9 cellular contexts compared by ENCODE assay signal in the genomic region with DNA sequence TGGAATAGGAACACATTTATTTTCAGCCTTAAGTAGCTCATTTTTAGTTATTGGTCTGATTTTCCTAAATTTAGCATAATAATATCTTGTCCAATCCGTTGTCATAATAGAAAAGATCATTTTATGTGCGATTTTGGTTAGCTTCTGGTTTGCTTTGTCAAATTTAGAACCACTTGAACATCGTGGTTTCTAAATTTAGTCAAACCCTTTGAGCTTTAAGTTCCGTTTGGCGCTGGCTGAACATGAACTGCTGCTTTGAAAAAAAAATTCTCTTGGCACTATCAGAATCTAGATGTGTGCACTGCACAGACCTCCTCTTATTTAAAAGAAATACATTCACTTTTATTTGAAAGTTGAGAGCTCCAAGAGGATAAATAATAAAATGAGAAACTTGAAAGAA.
DNase-seq lines count a peak whose midpoint lies in the region; ATAC-seq and TF ChIP-seq lines count a peak whose summit lies in the region.
"Had no signal": no experiment of that assay in that cellular context is flagged by ENCODE, and none has a peak within 500 bp of the region (broad histone marks: within the 10 kb centered on the region; RNA-seq: fewer than 3 reads in every experiment).

No MANE protein-coding gene starts in this region.

- intact Hi-C loops in CD4-positive, alpha-beta T cell (cut with DNase I, micrococcal nuclease), result no loop called here
- intact Hi-C loops in activated T-helper 2 cell treated with anti-CD3 and anti-CD28 coated beads, Interferon-gamma antibody, Interleukin-2, Interleukin-4, amounts not matched to agents 10 μg/mL and 5 μg/mL and 100 μg/mL, durations not matched to agents 14 hours and 24 hours and 36 hours (cut with micrococcal nuclease), result loop anchor here (2.0 to 5.0 kb wide), 4 partner anchors 31 to 153 kb away; no protein-coding TSS in a partner anchor

- no peak overlapping the region for H3K27ac Mint-ChIP-seq in CD4-positive, alpha-beta T cell
- H3K27ac Mint-ChIP-seq in activated T-helper 2 cell treated with anti-CD3 and anti-CD28 coated beads, Interferon-gamma antibody, Interleukin-2, Interleukin-4, amounts not matched to agents 10 μg/mL and 5 μg/mL and 100 μg/mL, durations not matched to agents 14 hours and 24 hours and 36 hours, result peak overlapping the region; percentile 64

- CTCF ChIA-PET in CD4-positive, alpha-beta T cell (lab: Charles Lee), result interaction anchor here (1.0 kb wide), 1 partner anchor 8 kb away, joined by 5 read pairs; no protein-coding TSS in a partner anchor

- H3K36me3 ChIP-seq in KOPT-K1 (ENCODE audit: insufficient read depth, low read length), result peaks cover 23% of the 10 kb centered on the region

- no peak overlapping the region for H3K27ac ChIP-seq in CD4-positive, alpha-beta T cell (ENCODE audit: low read depth, low read length)
- peak overlapping the region; percentile 95 for H3K27ac ChIP-seq in KOPT-K1 (ENCODE audit: low read depth, low read length, poor library complexity, severe bottlenecking)
- H3K27ac ChIP-seq: hepatocyte had no signal

- peak overlapping the region; percentile 14 for H3K4me3 Mint-ChIP-seq in CD4-positive, alpha-beta T cell
- peak overlapping the region; percentile 35 for H3K4me3 Mint-ChIP-seq in activated T-helper 2 cell treated with anti-CD3 and anti-CD28 coated beads, Interferon-gamma antibody, Interleukin-2, Interleukin-4, amounts not matched to agents 10 μg/mL and 5 μg/mL and 100 μg/mL, durations not matched to agents 14 hours and 24 hours and 36 hours (ENCODE audit: low read depth)

- ATAC-seq in CD4-positive, alpha-beta T cell (ENCODE audit: poor library complexity), result no peak
- peak; percentile 67 for ATAC-seq in GM19328 (IDR thresholded peaks at IDR 0.05; ENCODE audit: unreplicated experiment)
- no peak for ATAC-seq in HG03521 (IDR thresholded peaks at IDR 0.05; ENCODE audit: unreplicated experiment)

- H3K36me3 Mint-ChIP-seq in CD4-positive, alpha-beta T cell (ENCODE audit: low read depth), result no peaks in the 10 kb centered on the region
- peaks cover 32% of the 10 kb centered on the region for H3K36me3 Mint-ChIP-seq in activated T-helper 2 cell treated with anti-CD3 and anti-CD28 coated beads, Interferon-gamma antibody, Interleukin-2, Interleukin-4, amounts not matched to agents 10 μg/mL and 5 μg/mL and 100 μg/mL, durations not matched to agents 14 hours and 24 hours and 36 hours (ENCODE audit: low read depth)

- no peaks in the 10 kb centered on the region for H3K27me3 Mint-ChIP-seq in CD4-positive, alpha-beta T cell
- no peaks in the 10 kb centered on the region for H3K27me3 Mint-ChIP-seq in activated T-helper 2 cell treated with anti-CD3 and anti-CD28 coated beads, Interferon-gamma antibody, Interleukin-2, Interleukin-4, amounts not matched to agents 10 μg/mL and 5 μg/mL and 100 μg/mL, durations not matched to agents 14 hours and 24 hours and 36 hours (ENCODE audit: low read depth)

- H3K27me3 ChIP-seq in CD4-positive, alpha-beta T cell (ENCODE audit: control insufficient read depth, insufficient read depth, low read length), result no peaks in the 10 kb centered on the region
- H3K27me3 ChIP-seq: hepatocyte had no signal

- no peak for TF ChIP-seq CTCF in CD4-positive, alpha-beta T cell (IDR thresholded peaks at IDR 0.05)

- H3K9me3 ChIP-seq in CD4-positive, alpha-beta T cell (ENCODE audit: control insufficient read depth, low read length), result no peaks in the 10 kb centered on the region
- H3K9me3 ChIP-seq in KOPT-K1 (ENCODE audit: insufficient read depth, low read length, poor library complexity, severe bottlenecking), result no peaks in the 10 kb centered on the region

- peaks cover 27% of the 10 kb centered on the region for H3K4me1 Mint-ChIP-seq in CD4-positive, alpha-beta T cell (ENCODE audit: low read depth)
- peaks cover 47% of the 10 kb centered on the region for H3K4me1 Mint-ChIP-seq in activated T-helper 2 cell treated with anti-CD3 and anti-CD28 coated beads, Interferon-gamma antibody, Interleukin-2, Interleukin-4, amounts not matched to agents 10 μg/mL and 5 μg/mL and 100 μg/mL, durations not matched to agents 14 hours and 24 hours and 36 hours (ENCODE audit: low read depth)

- POLR2A ChIA-PET in CD4-positive, alpha-beta T cell (lab: Charles Lee), result interaction anchor here (0.7 to 1.1 kb wide), 3 partner anchors 10 to 72 kb away, joined by 3 to 4 read pairs (median 3); no protein-coding TSS in a partner anchor

- no peak for DNase-seq in CD4-positive, alpha-beta T cell
- no peak for DNase-seq in activated T-helper 2 cell treated with anti-CD3 and anti-CD28 coated beads, Interferon-gamma antibody, Interleukin-2, Interleukin-4, amounts not matched to agents 10 μg/mL and 5 μg/mL and 100 μg/mL, durations not matched to agents 14 hours and 24 hours and 36 hours (ENCODE audit: low spot score)
- DNase-seq in NCI-H1436 treated with DMSO at 0.1 percent for 48 hours (lab: John Stamatoyannopoulos, UW) (no peak), RKO (ENCODE audit: low spot score) (no peak), cerebellar cortex (ENCODE audit: low spot score) (no peak)

- no peaks in the 10 kb centered on the region for H3K9me3 Mint-ChIP-seq in CD4-positive, alpha-beta T cell
- H3K9me3 Mint-ChIP-seq in activated T-helper 2 cell treated with anti-CD3 and anti-CD28 coated beads, Interferon-gamma antibody, Interleukin-2, Interleukin-4, amounts not matched to agents 10 μg/mL and 5 μg/mL and 100 μg/mL, durations not matched to agents 14 hours and 24 hours and 36 hours, result peaks cover 20% of the 10 kb centered on the region
